ENCODE assay signal across 12 cellular contexts in genomic region chr1:10046356-10047085, GRCh38. TPM values are rescaled to one million over a fixed set of nuclear protein-coding genes. Genes with fewer than 3 reads are reported as not detected.
DNase-seq lines count a peak whose midpoint lies in the region; ATAC-seq, FAIRE-seq and TF ChIP-seq lines count a peak whose summit lies in the region.
"Had no signal": no experiment of that assay in that cellular context is flagged by ENCODE, and none has a peak within 500 bp of the region (broad histone marks: within the 10 kb centered on the region; RNA-seq: fewer than 3 reads in every experiment).

No MANE protein-coding gene starts in this region.

- intact Hi-C loops in upper lobe of right lung (cut with DNase I): no loop called here

- no peak overlapping the region for H3K9ac ChIP-seq in SK-N-SH
- no peak overlapping the region for H3K9ac ChIP-seq in fibroblast of lung (ENCODE audit: insufficient read depth, low read length)

- CTCF ChIA-PET in SK-N-SH (lab: Yijun Ruan, JAX): interaction anchor here (1.1 to 1.8 kb wide), 4 partner anchors 12 to 164 kb away, joined by 3 to 6 read pairs (median 5); partner anchors contain the start of genes KIF1B and UBE4B

- H3K4me1 ChIP-seq in SK-N-SH (ENCODE audit: control insufficient read depth in 1 of 2, insufficient read depth in 2 of 2, low read depth in 1 of 2, low read length in 1 of 2) (peaks cover 8 to 9% of the 10 kb centered on the region in 2 experiments; a peak in 2 of 4 replicates), fibroblast of lung (ENCODE audit: control insufficient read depth, extremely low read depth, insufficient read depth, low read length) (peaks cover 7% of the 10 kb centered on the region), neutrophil (ENCODE audit: control insufficient read depth in 1 of 2, insufficient read depth in 1 of 2, low read depth in 1 of 2, low read length in 1 of 2) (peaks cover 3 to 4% of the 10 kb centered on the region in 2 experiments), upper lobe of right lung (peaks cover 22% of the 10 kb centered on the region)

- POLR2A ChIA-PET in SK-N-SH (lab: Yijun Ruan, JAX): interaction anchor here (0.6 kb wide), 1 partner anchor 208 kb away, joined by 3 read pairs; no protein-coding TSS in a partner anchor

- 95% methylated on average over 8 of the region's 8 CpGs for WGBS in SK-N-SH (ENCODE audit: low lambda C conversion rate)

- H3K36me3 ChIP-seq in SK-N-SH (replicated peaks in 1 of 2; ENCODE audit: control insufficient read depth in 1 of 2, insufficient read depth in 2 of 2, low read length in 1 of 2) (peaks cover 2 to 5% of the 10 kb centered on the region in 2 experiments), fibroblast of lung (ENCODE audit: control insufficient read depth, insufficient read depth, low read length) (no peaks in the 10 kb centered on the region), neutrophil (peaks cover 33% of the 10 kb centered on the region), upper lobe of right lung (peaks cover 9% of the 10 kb centered on the region)

- no peak for TF ChIP-seq RAD21 in SK-N-SH (IDR thresholded peaks at IDR 0.05; ENCODE audit: low read length)

- TF ChIP-seq EP300 in SK-N-SH (IDR thresholded peaks at IDR 0.05; ENCODE audit: borderline replicate concordance in 1 of 2, low read depth in 1 of 2, low read length in 1 of 2): no peak

- H2AFZ ChIP-seq in SK-N-SH (ENCODE audit: low read depth) (no peak overlapping the region), fibroblast of lung (ENCODE audit: low read length) (no peak overlapping the region)

- H3K27ac ChIP-seq in SK-N-SH (ENCODE audit: low read depth in 2 of 2, low read length in 1 of 2) (no peak overlapping the region; a peak in 1 of 4 replicates), fibroblast of lung (ENCODE audit: insufficient read depth, low read length) (peak overlapping the region; percentile 13), neutrophil (peak overlapping the region; percentile 44), upper lobe of right lung (no peak overlapping the region)

- H3K27me3 ChIP-seq in SK-N-SH (ENCODE audit: insufficient read depth) (no peaks in the 10 kb centered on the region), fibroblast of lung (ENCODE audit: control insufficient read depth, insufficient read depth, low read length) (no peaks in the 10 kb centered on the region), neutrophil (no peaks in the 10 kb centered on the region), upper lobe of right lung (no peaks in the 10 kb centered on the region)

- FAIRE-seq in D721Med (lab: Jason Lieb, UNC): no peak
- FAIRE-seq: A204.1, TTC549 had no signal

- DNase-seq in SK-N-SH: no peak
- peak in 1 of 2 donors; percentile 71 for DNase-seq in fibroblast of lung (ENCODE audit: low read depth in 2 of 2)
- no peak for DNase-seq in upper lobe of right lung
- no peak for DNase-seq in central memory CD4-positive, alpha-beta T cell
- DNase-seq in D721Med (ENCODE audit: insufficient read length, low spot score): no peak
- DNase-seq: stimulated activated CD4-positive, alpha-beta T cell treated with anti-CD3 and anti-CD28 coated beads, Interleukin-4, amount 100 ng/mL, for 24 hours had no signal

- ATAC-seq in SK-N-SH treated with all-trans-retinoic acid at 6 μM for 48 hours: peak; percentile 19; the same call in 1 of the 3 replicates
- peak; percentile 27 for ATAC-seq in upper lobe of right lung
- no peak for ATAC-seq in HG02678 (IDR thresholded peaks at IDR 0.05; ENCODE audit: unreplicated experiment)

- H3K9me2 ChIP-seq in SK-N-SH: no peaks in the 10 kb centered on the region

- H4K20me1 ChIP-seq in SK-N-SH (ENCODE audit: insufficient read depth) (peaks cover 33% of the 10 kb centered on the region), fibroblast of lung (ENCODE audit: control insufficient read depth, extremely low read depth, insufficient read depth, low read length) (no peaks in the 10 kb centered on the region)

- no peak overlapping the region for H3K4me3 ChIP-seq in SK-N-SH (ENCODE audit: low read depth in 2 of 2, low read length in 1 of 2)
- H3K4me3 ChIP-seq in fibroblast of lung (replicated peaks in 1 of 4; ENCODE audit: control extremely low read depth in 1 of 4, insufficient read depth in 1 of 4, low read depth in 3 of 4, low read length in 4 of 4): peak overlapping the region in 1 of 4 experiments; percentile 11
- H3K4me3 ChIP-seq in neutrophil (ENCODE audit: low read depth in 1 of 2, low read length in 1 of 2): no peak overlapping the region
- no peak overlapping the region for H3K4me3 ChIP-seq in upper lobe of right lung

- H3K9me3 ChIP-seq in SK-N-SH (no peaks in the 10 kb centered on the region), fibroblast of lung (ENCODE audit: control insufficient read depth, insufficient read depth, low read depth, low read length) (no peaks in the 10 kb centered on the region), neutrophil (no peaks in the 10 kb centered on the region), upper lobe of right lung (no peaks in the 10 kb centered on the region)

- peaks cover 98% of the 10 kb centered on the region for H3K79me2 ChIP-seq in SK-N-SH (ENCODE audit: insufficient read depth)
- H3K79me2 ChIP-seq in fibroblast of lung (ENCODE audit: control insufficient read depth, insufficient read depth, low read length): peaks cover 32% of the 10 kb centered on the region

- no peak for TF ChIP-seq CTCF in SK-N-SH (IDR thresholded peaks at IDR 0.05)
- no peak for TF ChIP-seq CTCF in fibroblast of lung (conservative IDR thresholded peaks at IDR 0.05 in 1 of 2, IDR thresholded peaks at IDR 0.05 in 1 of 2; ENCODE audit: low read depth in 1 of 2, low read length in 2 of 2)
- TF ChIP-seq CTCF in neutrophil (IDR thresholded peaks at IDR 0.05): no peak
- TF ChIP-seq CTCF in upper lobe of right lung (IDR thresholded peaks at IDR 0.05): no peak
- TF ChIP-seq CTCF in D721Med (IDR thresholded peaks at IDR 0.05; ENCODE audit: insufficient read depth, missing control alignments): no peak

- H3K4me2 ChIP-seq in SK-N-SH: no peak overlapping the region
- H3K4me2 ChIP-seq in fibroblast of lung (ENCODE audit: extremely low read depth, insufficient read depth, low read length): peak overlapping the region; percentile 53

- no peaks in the 10 kb centered on the region for H3F3A ChIP-seq in SK-N-SH (replicated peaks; ENCODE audit: insufficient read depth)

TF ChIP-seq in SK-N-SH treated with all-trans-retinoic acid at 6 μM for 48 hours, 23 proteins besides CTCF, POLR2A, EP300 and RAD21:
- TF ChIP-seq TOX (CRISPR knock-in tag; IDR thresholded peaks at IDR 0.05; ENCODE audit: borderline replicate concordance): no peak

TF ChIP-seq in SK-N-SH, 30 proteins besides CTCF, POLR2A, EP300 and RAD21 (continues in another document):
- TF ChIP-seq TEAD4 (IDR thresholded peaks at IDR 0.05; ENCODE audit: borderline replicate concordance, insufficient read depth) (no peak), ELF1 (IDR thresholded peaks at IDR 0.05) (no peak), FOSL2 (IDR thresholded peaks at IDR 0.05; ENCODE audit: borderline replicate concordance, low read depth) (no peak), IRF3 (IDR thresholded peaks at IDR 0.05; ENCODE audit: low read depth, low read length) (no peak), NRF1 (IDR thresholded peaks at IDR 0.05; ENCODE audit: low read depth, low read length) (no peak), USF1 (IDR thresholded peaks at IDR 0.05; ENCODE audit: borderline replicate concordance, low read depth) (no peak), POLR2AphosphoS5 (IDR thresholded peaks at IDR 0.05; ENCODE audit: low read depth, low read length) (no peak), NFIC (IDR thresholded peaks at IDR 0.05; ENCODE audit: borderline replicate concordance) (no peak), CHD2 (IDR thresholded peaks at IDR 0.05; ENCODE audit: low read length, partially characterized antibody) (no peak), FOXM1 (IDR thresholded peaks at IDR 0.05; ENCODE audit: low read depth) (no peak), GABPA (IDR thresholded peaks at IDR 0.05; ENCODE audit: low read depth) (no peak), RCOR1 (IDR thresholded peaks at IDR 0.05; ENCODE audit: low read length) (no peak), EZH2phosphoT487 (IDR thresholded peaks at IDR 0.05; ENCODE audit: borderline replicate concordance, low read depth) (no peak), GATA2 (CRISPR knock-in tag; IDR thresholded peaks at IDR 0.05) (no peak), SMC3 (IDR thresholded peaks at IDR 0.05; ENCODE audit: low read depth, low read length) (no peak)

RNA-seq across cellular contexts. Expression of gene UBE4B, which starts 13.8 kb away (rescaled TPM):
- 14.4 and 19.1 TPM in 2 replicates for polyA plus RNA-seq in SK-N-SH (2012; rRNA removed)
- polyA plus RNA-seq in SK-N-SH (2012; cell fraction: cytosol; rRNA removed): 13.1 and 13.7 TPM in 2 replicates
- 39.9 and 45.0 TPM in 2 replicates for polyA plus RNA-seq in SK-N-SH (2012; cell fraction: nucleus; rRNA removed)
- total RNA-seq in fibroblast of lung: 28.2 and 30.7 TPM in 2 replicates
- polyA plus RNA-seq in fibroblast of lung: 21.9 and 28.9 TPM in 2 replicates
- 28.6 and 28.7 TPM in 2 replicates for polyA plus RNA-seq in fibroblast of lung (2012)
- polyA minus RNA-seq in fibroblast of lung (ENCODE audit: low replicate concordance): 37.7 and 45.8 TPM in 2 replicates
- total RNA-seq in upper lobe of right lung: 36.2 TPM

RNA-seq across cellular contexts. Expression of gene RBP7, which starts 49.5 kb away (rescaled TPM):
- polyA plus RNA-seq in SK-N-SH (2012; rRNA removed) (1.3 and 2.5 TPM in 2 replicates), fibroblast of lung (0.36 TPM in 1 of 2 replicates, not detected in the other)
- 2.4 and 2.8 TPM in 2 replicates for polyA plus RNA-seq in SK-N-SH (2012; cell fraction: cytosol; rRNA removed)
- polyA plus RNA-seq in SK-N-SH (2012; cell fraction: nucleus; rRNA removed): 0.46 and 0.48 TPM in 2 replicates
- total RNA-seq in fibroblast of lung (not detected in 2 replicates), upper lobe of right lung (8.7 TPM)
- polyA plus RNA-seq in fibroblast of lung (2012): 0.35 and 0.43 TPM in 2 replicates
- not detected in 2 replicates for polyA minus RNA-seq in fibroblast of lung (ENCODE audit: low replicate concordance)
- total RNA-seq: HT-29 had no signal

Comparison
In these comparisons a context has a peak if more than half of its experiments do, and no peak if none do; other contexts are left out.
1. H3K27ac ChIP-seq: peak in fibroblast of lung (single experiment) and neutrophil (single experiment); none in SK-N-SH (0 of 2) and upper lobe of right lung (single experiment).